ENCODE assay signal across 10 cellular contexts in genomic region chr5:111229871-111230812, GRCh38. TPM values are rescaled to one million over a fixed set of nuclear protein-coding genes. Genes with fewer than 3 reads are reported as not detected.
DNase-seq lines count a peak whose midpoint lies in the region; ATAC-seq and TF ChIP-seq lines count a peak whose summit lies in the region.
"Had no signal": no experiment of that assay in that cellular context is flagged by ENCODE, and none has a peak within 500 bp of the region (broad histone marks: within the 10 kb centered on the region; RNA-seq: fewer than 3 reads in every experiment).

No MANE protein-coding gene starts in this region.

- TF ChIP-seq CTCF in HEK293 (tag by site-specific recombination; IDR thresholded peaks at IDR 0.05) (no peak), GM13977 (IDR thresholded peaks at IDR 0.05; ENCODE audit: extremely low read depth, insufficient read depth, missing control alignments) (no peak)

- peak overlapping the region; percentile 54 for H3K4me3 Mint-ChIP-seq in natural killer cell treated with Interleukin-12 subunit alpha and Interleukin-12 subunit beta and Interleukin-15 and Interleukin-18, amount 100 ng/mL, for 72 hours

- in situ Hi-C loops in GM13977 (cut with MboI; ENCODE audit: low pct_unique_long_range_greater_than_20kb, low sequenced_read_pairs, unreplicated experiment), result no loop called here

- peak; percentile 31 for DNase-seq in NAMALWA (ENCODE audit: low spot score)
- no peak for DNase-seq in natural killer cell treated with Interleukin-12 subunit alpha and Interleukin-12 subunit beta and Interleukin-15 and Interleukin-18, amount 100 ng/mL, for 72 hours (ENCODE audit: low spot score)
- DNase-seq in OCI-M1 (lab: John Stamatoyannopoulos, UW), result no peak
- no peak for DNase-seq in GM13977 (ENCODE audit: low spot score)
- no peak for DNase-seq in NCI-H345 (lab: John Stamatoyannopoulos, UW)
- DNase-seq: esophagus squamous epithelium, NCI-H2081, right cardiac atrium had no signal

- H3K27me3 Mint-ChIP-seq in natural killer cell treated with Interleukin-12 subunit alpha and Interleukin-12 subunit beta and Interleukin-15 and Interleukin-18, amount 100 ng/mL, for 72 hours, result peaks cover 26 to 27% of the 10 kb centered on the region in 2 donors

- CTCF ChIA-PET in HEK293 (lab: Yijun Ruan, JAX), result no interaction called here

- H3K9me3 Mint-ChIP-seq in natural killer cell treated with Interleukin-12 subunit alpha and Interleukin-12 subunit beta and Interleukin-15 and Interleukin-18, amount 100 ng/mL, for 72 hours, result no peaks in the 10 kb centered on the region

- H3K36me3 Mint-ChIP-seq in natural killer cell treated with Interleukin-12 subunit alpha and Interleukin-12 subunit beta and Interleukin-15 and Interleukin-18, amount 100 ng/mL, for 72 hours, result no peaks in the 10 kb centered on the region

- no peak overlapping the region for H3K27ac ChIP-seq in HEK293 (ENCODE audit: extremely low read depth, low read depth, low read length)

- no peaks in the 10 kb centered on the region for H3K9me3 ChIP-seq in HEK293 (ENCODE audit: control insufficient read depth, insufficient read depth, low read depth, low read length)
- H3K9me3 ChIP-seq: esophagus squamous epithelium had no signal

- H3K4me1 ChIP-seq in HEK293 (ENCODE audit: control insufficient read depth, insufficient read depth, low read length), result peaks cover 7% of the 10 kb centered on the region

- peak overlapping the region; percentile 50 to 64 for H3K27ac Mint-ChIP-seq in natural killer cell treated with Interleukin-12 subunit alpha and Interleukin-12 subunit beta and Interleukin-15 and Interleukin-18, amount 100 ng/mL, for 72 hours

- peak; percentile 41 for ATAC-seq in GM18907 (IDR thresholded peaks at IDR 0.05; ENCODE audit: unreplicated experiment)
- ATAC-seq in natural killer cell treated with Interleukin-12 subunit alpha and Interleukin-12 subunit beta and Interleukin-15 and Interleukin-18, amount 100 ng/mL, for 72 hours, result peak in 1 of 2 donors; percentile 28
- ATAC-seq: right cardiac atrium had no signal

- no peak overlapping the region for H3K4me3 ChIP-seq in HEK293 (ENCODE audit: low read depth, low read length)
- H3K4me3 ChIP-seq: esophagus squamous epithelium had no signal

- H3K36me3 ChIP-seq in HEK293 (ENCODE audit: control insufficient read depth in 2 of 2, insufficient read depth in 1 of 2, low read length in 2 of 2), result no peaks in the 10 kb centered on the region
- H3K36me3 ChIP-seq: esophagus squamous epithelium had no signal

- POLR2A ChIA-PET in HEK293 (lab: Yijun Ruan, JAX), result no interaction called here

- peaks cover 12 to 39% of the 10 kb centered on the region in 2 donors for H3K4me1 Mint-ChIP-seq in natural killer cell treated with Interleukin-12 subunit alpha and Interleukin-12 subunit beta and Interleukin-15 and Interleukin-18, amount 100 ng/mL, for 72 hours (ENCODE audit: low read depth in 2 of 2)

TF ChIP-seq in HEK293, 187 proteins besides CTCF, POLR2A, EP300 and RAD21:
- TF ChIP-seq ZNF146 (tag by site-specific recombination; IDR thresholded peaks at IDR 0.05) (no peak), ZNF280D (tag by site-specific recombination; IDR thresholded peaks at IDR 0.05) (no peak), PRDM1 (tag by site-specific recombination; IDR thresholded peaks at IDR 0.05) (peak; percentile 45; the same call in 1 of the 2 replicates)
- TF ChIP-seq, protein P1, sequence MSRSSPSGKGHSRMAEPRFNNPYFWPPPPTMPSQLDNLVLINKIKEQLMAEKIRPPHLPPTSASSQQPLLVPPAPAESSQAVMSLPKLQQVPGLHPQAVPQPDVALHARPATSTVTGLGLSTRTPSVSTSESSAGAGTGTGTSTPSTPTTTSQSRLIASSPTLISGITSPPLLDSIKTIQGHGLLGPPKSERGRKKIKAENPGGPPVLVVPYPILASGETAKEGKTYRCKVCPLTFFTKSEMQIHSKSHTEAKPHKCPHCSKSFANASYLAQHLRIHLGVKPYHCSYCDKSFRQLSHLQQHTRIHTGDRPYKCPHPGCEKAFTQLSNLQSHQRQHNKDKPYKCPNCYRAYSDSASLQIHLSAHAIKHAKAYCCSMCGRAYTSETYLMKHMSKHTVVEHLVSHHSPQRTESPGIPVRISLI (tag by site-specific recombination; IDR thresholded peaks at IDR 0.05), result 0 out of 2 replicates have a peak, but pooled peaks have one; percentile 61

RNA-seq across cellular contexts. Expression of gene CAMK4, which starts 6.0 kb away (rescaled TPM):
- 10 to 100 TPM in 1 of 2 donors, 1 to 10 TPM in 1; 5.4 to 16.2 TPM for total RNA-seq in natural killer cell treated with Interleukin-12 subunit alpha and Interleukin-12 subunit beta and Interleukin-15 and Interleukin-18, amount 100 ng/mL, for 72 hours
